Comparison of ENCODE assay signal across 2 cellular contexts in the genomic region with DNA sequence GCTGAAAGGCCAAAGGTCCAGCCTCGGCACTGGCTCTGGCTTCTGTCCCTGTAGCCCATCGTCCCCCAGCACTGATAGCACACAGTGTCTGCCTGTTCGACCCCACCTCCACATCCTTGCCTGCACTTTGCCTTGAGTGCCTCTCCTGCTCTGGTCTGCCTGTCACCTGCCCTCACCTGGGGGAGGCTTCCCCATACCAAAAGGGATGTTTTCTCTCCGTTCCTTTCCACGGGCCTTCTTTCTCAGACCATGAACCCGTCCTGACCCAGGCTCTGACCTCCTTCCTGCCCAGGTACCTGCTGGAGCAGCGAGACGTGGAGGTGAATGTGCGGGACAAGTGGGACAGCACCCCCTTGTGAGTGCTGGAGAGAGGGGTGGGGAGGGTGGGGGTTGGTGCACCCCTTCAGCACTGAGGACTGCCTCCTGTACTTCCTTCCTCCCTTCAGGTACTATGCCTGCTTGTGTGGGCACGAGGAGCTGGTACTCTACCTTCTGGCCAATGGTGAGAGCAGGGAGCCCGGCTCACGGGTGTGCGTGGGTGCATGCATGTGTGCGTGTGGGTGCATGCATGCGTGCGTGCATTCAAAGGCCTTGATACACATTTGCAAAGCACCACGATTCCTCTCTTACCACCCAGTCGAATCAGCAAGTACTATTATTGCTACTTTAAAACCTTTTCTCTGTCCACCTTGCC.
TF ChIP-seq lines count a peak whose summit lies in the region.

No MANE protein-coding gene starts in this region.

TF ChIP-seq in SK-N-SH, 30 proteins besides CTCF, POLR2A, EP300 and RAD21 (continued from another document):
- TF ChIP-seq, protein P1, sequence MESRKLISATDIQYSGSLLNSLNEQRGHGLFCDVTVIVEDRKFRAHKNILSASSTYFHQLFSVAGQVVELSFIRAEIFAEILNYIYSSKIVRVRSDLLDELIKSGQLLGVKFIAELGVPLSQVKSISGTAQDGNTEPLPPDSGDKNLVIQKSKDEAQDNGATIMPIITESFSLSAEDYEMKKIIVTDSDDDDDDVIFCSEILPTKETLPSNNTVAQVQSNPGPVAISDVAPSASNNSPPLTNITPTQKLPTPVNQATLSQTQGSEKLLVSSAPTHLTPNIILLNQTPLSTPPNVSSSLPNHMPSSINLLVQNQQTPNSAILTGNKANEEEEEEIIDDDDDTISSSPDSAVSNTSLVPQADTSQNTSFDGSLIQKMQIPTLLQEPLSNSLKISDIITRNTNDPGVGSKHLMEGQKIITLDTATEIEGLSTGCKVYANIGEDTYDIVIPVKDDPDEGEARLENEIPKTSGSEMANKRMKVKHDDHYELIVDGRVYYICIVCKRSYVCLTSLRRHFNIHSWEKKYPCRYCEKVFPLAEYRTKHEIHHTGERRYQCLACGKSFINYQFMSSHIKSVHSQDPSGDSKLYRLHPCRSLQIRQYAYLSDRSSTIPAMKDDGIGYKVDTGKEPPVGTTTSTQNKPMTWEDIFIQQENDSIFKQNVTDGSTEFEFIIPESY (IDR thresholded peaks at IDR 0.05; ENCODE audit: borderline replicate concordance, low read depth): no peak
- TF ChIP-seq MXI1 (IDR thresholded peaks at IDR 0.05; ENCODE audit: low read depth, low read length) (no peak), MEF2A (IDR thresholded peaks at IDR 0.05; ENCODE audit: borderline replicate concordance, low read depth) (no peak), TAF1 (IDR thresholded peaks at IDR 0.05; ENCODE audit: borderline replicate concordance, low read depth, low read length) (no peak), RCOR1 (IDR thresholded peaks at IDR 0.05; ENCODE audit: low read length) (no peak), JUND (IDR thresholded peaks at IDR 0.05) (no peak), TCF12 (IDR thresholded peaks at IDR 0.05) (no peak)
- TF ChIP-seq, protein P2, sequence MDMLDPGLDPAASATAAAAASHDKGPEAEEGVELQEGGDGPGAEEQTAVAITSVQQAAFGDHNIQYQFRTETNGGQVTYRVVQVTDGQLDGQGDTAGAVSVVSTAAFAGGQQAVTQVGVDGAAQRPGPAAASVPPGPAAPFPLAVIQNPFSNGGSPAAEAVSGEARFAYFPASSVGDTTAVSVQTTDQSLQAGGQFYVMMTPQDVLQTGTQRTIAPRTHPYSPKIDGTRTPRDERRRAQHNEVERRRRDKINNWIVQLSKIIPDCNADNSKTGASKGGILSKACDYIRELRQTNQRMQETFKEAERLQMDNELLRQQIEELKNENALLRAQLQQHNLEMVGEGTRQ (IDR thresholded peaks at IDR 0.05; ENCODE audit: borderline replicate concordance, low read depth, low read length): no peak
- TF ChIP-seq, protein P3, sequence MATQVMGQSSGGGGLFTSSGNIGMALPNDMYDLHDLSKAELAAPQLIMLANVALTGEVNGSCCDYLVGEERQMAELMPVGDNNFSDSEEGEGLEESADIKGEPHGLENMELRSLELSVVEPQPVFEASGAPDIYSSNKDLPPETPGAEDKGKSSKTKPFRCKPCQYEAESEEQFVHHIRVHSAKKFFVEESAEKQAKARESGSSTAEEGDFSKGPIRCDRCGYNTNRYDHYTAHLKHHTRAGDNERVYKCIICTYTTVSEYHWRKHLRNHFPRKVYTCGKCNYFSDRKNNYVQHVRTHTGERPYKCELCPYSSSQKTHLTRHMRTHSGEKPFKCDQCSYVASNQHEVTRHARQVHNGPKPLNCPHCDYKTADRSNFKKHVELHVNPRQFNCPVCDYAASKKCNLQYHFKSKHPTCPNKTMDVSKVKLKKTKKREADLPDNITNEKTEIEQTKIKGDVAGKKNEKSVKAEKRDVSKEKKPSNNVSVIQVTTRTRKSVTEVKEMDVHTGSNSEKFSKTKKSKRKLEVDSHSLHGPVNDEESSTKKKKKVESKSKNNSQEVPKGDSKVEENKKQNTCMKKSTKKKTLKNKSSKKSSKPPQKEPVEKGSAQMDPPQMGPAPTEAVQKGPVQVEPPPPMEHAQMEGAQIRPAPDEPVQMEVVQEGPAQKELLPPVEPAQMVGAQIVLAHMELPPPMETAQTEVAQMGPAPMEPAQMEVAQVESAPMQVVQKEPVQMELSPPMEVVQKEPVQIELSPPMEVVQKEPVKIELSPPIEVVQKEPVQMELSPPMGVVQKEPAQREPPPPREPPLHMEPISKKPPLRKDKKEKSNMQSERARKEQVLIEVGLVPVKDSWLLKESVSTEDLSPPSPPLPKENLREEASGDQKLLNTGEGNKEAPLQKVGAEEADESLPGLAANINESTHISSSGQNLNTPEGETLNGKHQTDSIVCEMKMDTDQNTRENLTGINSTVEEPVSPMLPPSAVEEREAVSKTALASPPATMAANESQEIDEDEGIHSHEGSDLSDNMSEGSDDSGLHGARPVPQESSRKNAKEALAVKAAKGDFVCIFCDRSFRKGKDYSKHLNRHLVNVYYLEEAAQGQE (IDR thresholded peaks at IDR 0.05; ENCODE audit: low read depth, low read length): no peak
- TF ChIP-seq, protein P4, sequence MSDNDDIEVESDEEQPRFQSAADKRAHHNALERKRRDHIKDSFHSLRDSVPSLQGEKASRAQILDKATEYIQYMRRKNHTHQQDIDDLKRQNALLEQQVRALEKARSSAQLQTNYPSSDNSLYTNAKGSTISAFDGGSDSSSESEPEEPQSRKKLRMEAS (IDR thresholded peaks at IDR 0.05; ENCODE audit: low read depth): no peak

TF ChIP-seq in SK-N-SH treated with all-trans-retinoic acid at 6 μM for 48 hours, 23 proteins besides CTCF, POLR2A, EP300 and RAD21 (continued from another document):
- TF ChIP-seq, protein P5, sequence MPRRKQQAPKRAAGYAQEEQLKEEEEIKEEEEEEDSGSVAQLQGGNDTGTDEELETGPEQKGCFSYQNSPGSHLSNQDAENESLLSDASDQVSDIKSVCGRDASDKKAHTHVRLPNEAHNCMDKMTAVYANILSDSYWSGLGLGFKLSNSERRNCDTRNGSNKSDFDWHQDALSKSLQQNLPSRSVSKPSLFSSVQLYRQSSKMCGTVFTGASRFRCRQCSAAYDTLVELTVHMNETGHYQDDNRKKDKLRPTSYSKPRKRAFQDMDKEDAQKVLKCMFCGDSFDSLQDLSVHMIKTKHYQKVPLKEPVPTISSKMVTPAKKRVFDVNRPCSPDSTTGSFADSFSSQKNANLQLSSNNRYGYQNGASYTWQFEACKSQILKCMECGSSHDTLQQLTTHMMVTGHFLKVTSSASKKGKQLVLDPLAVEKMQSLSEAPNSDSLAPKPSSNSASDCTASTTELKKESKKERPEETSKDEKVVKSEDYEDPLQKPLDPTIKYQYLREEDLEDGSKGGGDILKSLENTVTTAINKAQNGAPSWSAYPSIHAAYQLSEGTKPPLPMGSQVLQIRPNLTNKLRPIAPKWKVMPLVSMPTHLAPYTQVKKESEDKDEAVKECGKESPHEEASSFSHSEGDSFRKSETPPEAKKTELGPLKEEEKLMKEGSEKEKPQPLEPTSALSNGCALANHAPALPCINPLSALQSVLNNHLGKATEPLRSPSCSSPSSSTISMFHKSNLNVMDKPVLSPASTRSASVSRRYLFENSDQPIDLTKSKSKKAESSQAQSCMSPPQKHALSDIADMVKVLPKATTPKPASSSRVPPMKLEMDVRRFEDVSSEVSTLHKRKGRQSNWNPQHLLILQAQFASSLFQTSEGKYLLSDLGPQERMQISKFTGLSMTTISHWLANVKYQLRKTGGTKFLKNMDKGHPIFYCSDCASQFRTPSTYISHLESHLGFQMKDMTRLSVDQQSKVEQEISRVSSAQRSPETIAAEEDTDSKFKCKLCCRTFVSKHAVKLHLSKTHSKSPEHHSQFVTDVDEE (CRISPR knock-in tag; IDR thresholded peaks at IDR 0.05): no peak
- TF ChIP-seq ZNF70 (CRISPR knock-in tag; IDR thresholded peaks at IDR 0.05): no peak
- no peak for TF ChIP-seq ZNF565 (CRISPR knock-in tag; conservative IDR thresholded peaks at IDR 0.05; ENCODE audit: low read depth)
- TF ChIP-seq ISL1 (CRISPR knock-in tag; IDR thresholded peaks at IDR 0.05): no peak
- TF ChIP-seq, protein P6, sequence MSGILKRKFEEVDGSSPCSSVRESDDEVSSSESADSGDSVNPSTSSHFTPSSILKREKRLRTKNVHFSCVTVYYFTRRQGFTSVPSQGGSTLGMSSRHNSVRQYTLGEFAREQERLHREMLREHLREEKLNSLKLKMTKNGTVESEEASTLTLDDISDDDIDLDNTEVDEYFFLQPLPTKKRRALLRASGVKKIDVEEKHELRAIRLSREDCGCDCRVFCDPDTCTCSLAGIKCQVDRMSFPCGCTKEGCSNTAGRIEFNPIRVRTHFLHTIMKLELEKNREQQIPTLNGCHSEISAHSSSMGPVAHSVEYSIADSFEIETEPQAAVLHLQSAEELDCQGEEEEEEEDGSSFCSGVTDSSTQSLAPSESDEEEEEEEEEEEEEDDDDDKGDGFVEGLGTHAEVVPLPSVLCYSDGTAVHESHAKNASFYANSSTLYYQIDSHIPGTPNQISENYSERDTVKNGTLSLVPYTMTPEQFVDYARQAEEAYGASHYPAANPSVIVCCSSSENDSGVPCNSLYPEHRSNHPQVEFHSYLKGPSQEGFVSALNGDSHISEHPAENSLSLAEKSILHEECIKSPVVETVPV (CRISPR knock-in tag; IDR thresholded peaks at IDR 0.05): no peak
- TF ChIP-seq, protein P7, sequence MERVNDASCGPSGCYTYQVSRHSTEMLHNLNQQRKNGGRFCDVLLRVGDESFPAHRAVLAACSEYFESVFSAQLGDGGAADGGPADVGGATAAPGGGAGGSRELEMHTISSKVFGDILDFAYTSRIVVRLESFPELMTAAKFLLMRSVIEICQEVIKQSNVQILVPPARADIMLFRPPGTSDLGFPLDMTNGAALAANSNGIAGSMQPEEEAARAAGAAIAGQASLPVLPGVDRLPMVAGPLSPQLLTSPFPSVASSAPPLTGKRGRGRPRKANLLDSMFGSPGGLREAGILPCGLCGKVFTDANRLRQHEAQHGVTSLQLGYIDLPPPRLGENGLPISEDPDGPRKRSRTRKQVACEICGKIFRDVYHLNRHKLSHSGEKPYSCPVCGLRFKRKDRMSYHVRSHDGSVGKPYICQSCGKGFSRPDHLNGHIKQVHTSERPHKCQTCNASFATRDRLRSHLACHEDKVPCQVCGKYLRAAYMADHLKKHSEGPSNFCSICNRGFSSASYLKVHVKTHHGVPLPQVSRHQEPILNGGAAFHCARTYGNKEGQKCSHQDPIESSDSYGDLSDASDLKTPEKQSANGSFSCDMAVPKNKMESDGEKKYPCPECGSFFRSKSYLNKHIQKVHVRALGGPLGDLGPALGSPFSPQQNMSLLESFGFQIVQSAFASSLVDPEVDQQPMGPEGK (CRISPR knock-in tag; IDR thresholded peaks at IDR 0.05; ENCODE audit: borderline replicate concordance): no peak
- no peak for TF ChIP-seq OSR1 (CRISPR knock-in tag; IDR thresholded peaks at IDR 0.05)
- TF ChIP-seq RARB (CRISPR knock-in tag; IDR thresholded peaks at IDR 0.05): no peak
- TF ChIP-seq ZNF8 (CRISPR knock-in tag; IDR thresholded peaks at IDR 0.05): no peak
- TF ChIP-seq ZC3H10 (CRISPR knock-in tag; IDR thresholded peaks at IDR 0.05): no peak
